9 cellular contexts compared by ENCODE assay signal in the genomic region with DNA sequence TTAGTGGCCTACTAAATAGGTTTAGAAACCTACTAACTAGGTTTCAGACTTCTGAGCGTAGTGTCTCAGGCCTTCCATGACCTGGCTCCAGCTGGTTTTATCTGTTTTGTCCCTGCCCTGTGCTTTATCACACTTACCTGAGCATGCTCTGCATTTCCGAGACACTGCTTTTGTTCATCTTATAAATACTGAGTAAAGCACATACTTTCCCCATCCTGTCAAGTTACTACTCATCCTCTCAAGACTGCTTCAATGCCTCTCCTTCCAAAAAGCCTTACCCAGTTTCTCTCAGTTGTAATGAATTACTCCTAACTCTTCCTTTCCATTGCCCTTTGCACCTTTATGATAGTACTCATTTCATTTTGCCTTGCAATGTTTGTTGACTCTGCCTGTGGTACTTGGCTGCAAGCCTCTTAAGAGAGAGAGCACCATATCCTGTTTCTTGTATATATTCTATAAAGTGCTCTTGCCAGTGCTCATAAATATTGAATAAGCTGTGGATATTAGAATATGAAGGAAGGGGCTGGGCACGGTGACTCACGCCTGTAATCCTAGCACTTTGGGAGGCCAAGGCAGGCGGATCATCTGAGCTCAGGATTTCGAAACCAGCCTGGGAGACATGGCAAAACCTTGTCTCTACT. TPM values are rescaled to one million over a fixed set of nuclear protein-coding genes. Genes with fewer than 3 reads are reported as not detected.
DNase-seq lines count a peak whose midpoint lies in the region; ATAC-seq, FAIRE-seq and TF ChIP-seq lines count a peak whose summit lies in the region.
"Had no signal": no experiment of that assay in that cellular context is flagged by ENCODE, and none has a peak within 500 bp of the region (broad histone marks: within the 10 kb centered on the region; RNA-seq: fewer than 3 reads in every experiment).

No MANE protein-coding gene starts in this region.

- H3K4me3 ChIP-seq in pancreas (no peak overlapping the region), heart left ventricle (no peak overlapping the region)

- H3K27ac ChIP-seq in pancreas (peak overlapping the region in 1 of 4 donors; percentile 46), heart left ventricle (no peak overlapping the region)

- H3K36me3 ChIP-seq in pancreas (no peaks in the 10 kb centered on the region), heart left ventricle (peaks cover 0 to 32% (median 18%) of the 10 kb centered on the region in 9 donors)

- peak; percentile 83 for DNase-seq in Daoy (ENCODE audit: low read depth)
- DNase-seq in NCI-H2107 treated with DMSO at 0.1 percent for 48 hours (lab: John Stamatoyannopoulos, UW; ENCODE audit: unreplicated experiment), result peak; percentile 35
- peak in 2 of 6 donors; percentile 6 to 26 for DNase-seq in pancreas
- DNase-seq in heart left ventricle, result no peak
- DNase-seq: activated B cell treated with CpG ODN at 0.5 μM for 24 hours had no signal

- FAIRE-seq in colon (lab: Jason Lieb, UNC) (peak; percentile 74), pancreas (lab: Jason Lieb, UNC) (peak; percentile 87)

- H3K27me3 ChIP-seq in pancreas (no peaks in the 10 kb centered on the region), heart left ventricle (no peaks in the 10 kb centered on the region)

- H3K9me3 ChIP-seq in pancreas (no peaks in the 10 kb centered on the region), heart left ventricle (no peaks in the 10 kb centered on the region)

- peaks cover 0 to 8% (median 5%) of the 10 kb centered on the region in 3 donors for H3K4me1 ChIP-seq in pancreas
- H3K4me1 ChIP-seq in heart left ventricle, result peaks cover 0 to 22% (median 4%) of the 10 kb centered on the region in 12 donors

- no peak for TF ChIP-seq POLR2A in heart left ventricle (IDR thresholded peaks at IDR 0.05)

- TF ChIP-seq CTCF in pancreas (IDR thresholded peaks at IDR 0.05), result no peak
- no peak for TF ChIP-seq CTCF in heart left ventricle (IDR thresholded peaks at IDR 0.05)

- WGBS in pancreas, 2 donors, result 50 to 57% methylated on average over 6 of the region's 6 CpGs
- WGBS in heart left ventricle, 4 donors, result 94 to 97% (median 96%) methylated on average over 6 of the region's 6 CpGs

- ATAC-seq in pancreas, result peak; percentile 87 to 97 (median 95)
- no peak for ATAC-seq in HG03097 (IDR thresholded peaks at IDR 0.05; ENCODE audit: low FRiP score, unreplicated experiment)
- no peak for ATAC-seq in heart left ventricle
- no peak for ATAC-seq in HG02571 (IDR thresholded peaks at IDR 0.05; ENCODE audit: unreplicated experiment)
- ATAC-seq in activated CD4-positive, CD25-positive, alpha-beta regulatory T cell treated with anti-CD3 and anti-CD28 coated beads, Interleukin-2, amount 50 U/mL, for 24 hours, result no peak

- intact Hi-C loops in pancreas (cut with DNase I), result no loop called here
- intact Hi-C loops in heart left ventricle (cut with DNase I), result no loop called here

RNA-seq across cellular contexts. Expression of gene SLAIN2, which starts 34.4 kb away (rescaled TPM):
- 25.8 and 28.7 TPM in 2 replicates for total RNA-seq in Daoy (2014; rRNA removed; shearing (Covaris generic))
- 10 to 100 TPM; 23.2 to 41.4 (median 30.6) TPM for total RNA-seq in pancreas
- 1 to 10 TPM; 7.0 to 8.5 TPM for polyA plus RNA-seq in pancreas
- total RNA-seq in heart left ventricle, result 100 to 1,000 TPM; 106 to 178 (median 138) TPM
- polyA plus RNA-seq in heart left ventricle, result 100 to 1,000 TPM in 1 of 2 donors, 10 to 100 TPM in 1; 26.0 to 107 TPM

Comparison
In these comparisons a context has a peak if more than half of its experiments do, and no peak if none do; other contexts are left out.
1. DNase-seq: peak in Daoy (single experiment) and NCI-H2107 treated with DMSO at 0.1 percent for 48 hours (single experiment); none in heart left ventricle (0 of 5).
2. ATAC-seq: peak in pancreas (4 of 4); none in HG03097 (single experiment), heart left ventricle (0 of 4), HG02571 (single experiment) and activated CD4-positive, CD25-positive, alpha-beta regulatory T cell treated with anti-CD3 and anti-CD28 coated beads, Interleukin-2, amount 50 U/mL, for 24 hours (0 of 2).